ENCODE assay signal across 8 cellular contexts in genomic region chr19:48490980-48491792, GRCh38. TPM values are rescaled to one million over a fixed set of nuclear protein-coding genes. Genes with fewer than 3 reads are reported as not detected.
DNase-seq lines count a peak whose midpoint lies in the region; ATAC-seq and TF ChIP-seq lines count a peak whose summit lies in the region.

No MANE protein-coding gene starts in this region.

- peaks cover 30% of the 10 kb centered on the region for H3K4me1 Mint-ChIP-seq in activated T-cell treated with anti-CD3 and anti-CD28 coated beads, Interleukin-2, amount 50 U/mL, for 4 hours (ENCODE audit: low read depth)

- no peaks in the 10 kb centered on the region for H3K36me3 Mint-ChIP-seq in activated T-cell treated with anti-CD3 and anti-CD28 coated beads, Interleukin-2, amount 50 U/mL, for 4 hours (ENCODE audit: insufficient read depth)

- peaks cover 28% of the 10 kb centered on the region for H3K27me3 Mint-ChIP-seq in activated T-cell treated with anti-CD3 and anti-CD28 coated beads, Interleukin-2, amount 50 U/mL, for 4 hours (ENCODE audit: low read depth)

- H3K4me3 Mint-ChIP-seq in activated T-cell treated with anti-CD3 and anti-CD28 coated beads, Interleukin-2, amount 50 U/mL, for 4 hours = peak overlapping the region; percentile 42

- WGBS in iPS DF 6.9 (ENCODE audit: insufficient coverage, insufficient read length) = no CpG with 5 or more reads among the region's 50 CpGs
- WGBS in stomach, 5 donors = 8 to 12% (median 10%) methylated on average over 30 to 50 of the region's 50 CpGs

- H3K4me3 ChIP-seq in iPS DF 6.9 (ENCODE audit: low read length) = peak overlapping the region; percentile 22; the same call in 1 of the 2 replicates
- H3K4me3 ChIP-seq in stomach = peak overlapping the region in 2 of 4 donors; percentile 7 to 28

- H3K27ac ChIP-seq in iPS DF 6.9 (ENCODE audit: low read length) (no peak overlapping the region), stomach (peak overlapping the region in 3 of 5 donors; percentile 3 to 62 (median 29))

- TF ChIP-seq EP300 in stomach (IDR thresholded peaks at IDR 0.05) = no peak

- peak; percentile 13 to 17 for ATAC-seq in activated T-cell treated with anti-CD3 and anti-CD28 coated beads, Interleukin-2, amount 50 U/mL, for 4 hours
- ATAC-seq in HG03520 (IDR thresholded peaks at IDR 0.05; ENCODE audit: unreplicated experiment) = no peak
- ATAC-seq in left lobe of liver = no peak
- no peak for ATAC-seq in GM21526 (IDR thresholded peaks at IDR 0.05; ENCODE audit: low FRiP score, unreplicated experiment)

- intact Hi-C loops in stomach (cut with DNase I; ENCODE audit: low total_unique reads) = no loop called here

- H3K27me3 ChIP-seq in iPS DF 6.9 (ENCODE audit: control insufficient read depth, insufficient read depth, low read length) (no peaks in the 10 kb centered on the region), stomach (peaks cover 0 to 28% (median 4%) of the 10 kb centered on the region in 3 donors)

- H3K9me3 Mint-ChIP-seq in activated T-cell treated with anti-CD3 and anti-CD28 coated beads, Interleukin-2, amount 50 U/mL, for 4 hours = no peaks in the 10 kb centered on the region

- DNase-seq in GM19238 (ENCODE audit: insufficient read length, low spot score) (peak; percentile 90), NCI-H2227 treated with DMSO at 0.1 percent for 48 hours (lab: John Stamatoyannopoulos, UW) (peak; percentile 8), iPS DF 6.9 (ENCODE audit: low read depth, low spot score) (no peak), stomach (peak; percentile 56), left lobe of liver (ENCODE audit: low spot score) (no peak)
- DNase-seq in activated T-cell treated with anti-CD3 and anti-CD28 coated beads, Interleukin-2, amount 50 U/mL, for 4 hours = peak; percentile 48

- H3K9me3 ChIP-seq in iPS DF 6.9 (ENCODE audit: control insufficient read depth, insufficient read depth, low read length) = no peaks in the 10 kb centered on the region
- H3K9me3 ChIP-seq in stomach = no peaks in the 10 kb centered on the region

- H3K4me1 ChIP-seq in iPS DF 6.9 (ENCODE audit: control insufficient read depth, insufficient read depth, low read length) = peaks cover 3% of the 10 kb centered on the region; the same call in 1 of the 2 replicates
- H3K4me1 ChIP-seq in stomach = peaks cover 30 to 94% (median 65%) of the 10 kb centered on the region in 4 donors

- H3K36me3 ChIP-seq in iPS DF 6.9 (ENCODE audit: control insufficient read depth, insufficient read depth, low read length) (no peaks in the 10 kb centered on the region), stomach (no peaks in the 10 kb centered on the region)

- TF ChIP-seq POLR2A in stomach (IDR thresholded peaks at IDR 0.05) = no peak

- no peak for TF ChIP-seq CTCF in stomach (IDR thresholded peaks at IDR 0.05)

RNA-seq across cellular contexts. Expression of gene LMTK3, which starts 20.4 kb away (rescaled TPM):
- total RNA-seq in activated T-cell treated with anti-CD3 and anti-CD28 coated beads, Interleukin-2, amount 50 U/mL, for 4 hours = 1 to 10 TPM; 1.8 to 2.6 (median 2.0) TPM
- total RNA-seq in stomach (10 to 100 TPM in 1 of 5 donors, 1 to 10 TPM in 1, under 1 TPM in 2, not detected in 1; 0.45 to 23.5 (median 1.1) TPM), left lobe of liver (0.43 TPM)
- 1 to 10 TPM; 1.1 to 3.5 (median 2.8) TPM for polyA plus RNA-seq in stomach

RNA-seq across cellular contexts. Expression of gene CYTH2, which starts 22.0 kb away (rescaled TPM):
- total RNA-seq in activated T-cell treated with anti-CD3 and anti-CD28 coated beads, Interleukin-2, amount 50 U/mL, for 4 hours = 10 to 100 TPM; 30.7 to 36.2 (median 31.5) TPM
- 100 to 1,000 TPM in 2 of 5 donors, 10 to 100 TPM in 3; 39.3 to 229 (median 75.9) TPM for total RNA-seq in stomach
- 10 to 100 TPM; 46.3 to 63.7 (median 48.8) TPM for polyA plus RNA-seq in stomach
- 13.9 TPM for total RNA-seq in left lobe of liver

RNA-seq across cellular contexts. Expression of gene KCNJ14, which starts 35.8 kb away (rescaled TPM):
- 1 to 10 TPM; 3.1 to 3.3 (median 3.3) TPM for total RNA-seq in activated T-cell treated with anti-CD3 and anti-CD28 coated beads, Interleukin-2, amount 50 U/mL, for 4 hours
- total RNA-seq in stomach = 1 to 10 TPM in 2 of 5 donors, under 1 TPM in 1, not detected in 2; 0.92 to 4.6 (median 1.0) TPM
- under 1 TPM in 2 of 3 donors, not detected in 1; 0.19 to 0.75 TPM for polyA plus RNA-seq in stomach
- 0.38 TPM for total RNA-seq in left lobe of liver

RNA-seq across cellular contexts. Expression of gene GRWD1, which starts 45.4 kb away (rescaled TPM):
- 100 to 1,000 TPM; 175 to 192 (median 187) TPM for total RNA-seq in activated T-cell treated with anti-CD3 and anti-CD28 coated beads, Interleukin-2, amount 50 U/mL, for 4 hours
- total RNA-seq in stomach = 10 to 100 TPM in 4 of 5 donors, 1 to 10 TPM in 1; 5.8 to 49.4 (median 18.5) TPM
- polyA plus RNA-seq in stomach = 10 to 100 TPM in 2 of 3 donors, 1 to 10 TPM in 1; 7.6 to 13.9 (median 12.8) TPM
- 16.0 TPM for total RNA-seq in left lobe of liver

Comparison
In these comparisons a context has a peak if more than half of its experiments do, and no peak if none do; other contexts are left out.
1. DNase-seq: peak in GM19238 (single experiment), NCI-H2227 treated with DMSO at 0.1 percent for 48 hours (single experiment), activated T-cell treated with anti-CD3 and anti-CD28 coated beads, Interleukin-2, amount 50 U/mL, for 4 hours (single experiment) and stomach (single experiment); none in iPS DF 6.9 (single experiment) and left lobe of liver (single experiment).
2. ATAC-seq: peak in activated T-cell treated with anti-CD3 and anti-CD28 coated beads, Interleukin-2, amount 50 U/mL, for 4 hours (2 of 2); none in HG03520 (single experiment), left lobe of liver (single experiment) and GM21526 (single experiment).